2 cellular contexts compared by ENCODE assay signal in genomic region chr3:195104340-195104739, GRCh38.
TF ChIP-seq lines count a peak whose summit lies in the region.

No MANE protein-coding gene starts in this region.

TF ChIP-seq in HepG2, 621 proteins besides CTCF, POLR2A, EP300 and RAD21 (continued from another document):
- TF ChIP-seq SAFB2 (CRISPR knock-in tag; IDR thresholded peaks at IDR 0.05; ENCODE audit: borderline replicate concordance, low read depth) (no peak), ZNF687 (CRISPR knock-in tag; IDR thresholded peaks at IDR 0.05) (peak; percentile 52; the same call in 1 of the 2 replicates), ISL2 (CRISPR knock-in tag; IDR thresholded peaks at IDR 0.05) (no peak), ZNF792 (CRISPR knock-in tag; IDR thresholded peaks at IDR 0.05) (no peak), ZNF501 (CRISPR knock-in tag; IDR thresholded peaks at IDR 0.05) (0 out of 2 replicates have a peak, but pooled peaks have one; percentile 43)

TF ChIP-seq in WTC11, 78 proteins besides CTCF, POLR2A, EP300 and RAD21 (continued from another document):
- no peak for TF ChIP-seq USF1 (CRISPR knock-in tag; IDR thresholded peaks at IDR 0.05)
- no peak for TF ChIP-seq E2F5 (CRISPR knock-in tag; IDR thresholded peaks at IDR 0.05)
- TF ChIP-seq ETV6 (CRISPR knock-in tag; IDR thresholded peaks at IDR 0.05), result no peak
- no peak for TF ChIP-seq ESRRA (CRISPR knock-in tag; IDR thresholded peaks at IDR 0.05; ENCODE audit: borderline replicate concordance)
- no peak for TF ChIP-seq STAT6 (CRISPR knock-in tag; conservative IDR thresholded peaks at IDR 0.05; ENCODE audit: low read depth)
- TF ChIP-seq USF2 (CRISPR knock-in tag; IDR thresholded peaks at IDR 0.05), result no peak
- no peak for TF ChIP-seq MLX (CRISPR knock-in tag; IDR thresholded peaks at IDR 0.05)
- TF ChIP-seq ELF4 (CRISPR knock-in tag; IDR thresholded peaks at IDR 0.05; ENCODE audit: low read depth), result no peak
- TF ChIP-seq TP53 (CRISPR knock-in tag; IDR thresholded peaks at IDR 0.05), result no peak
